Comparison of ENCODE assay signal across 14 cellular contexts in the genomic region with DNA sequence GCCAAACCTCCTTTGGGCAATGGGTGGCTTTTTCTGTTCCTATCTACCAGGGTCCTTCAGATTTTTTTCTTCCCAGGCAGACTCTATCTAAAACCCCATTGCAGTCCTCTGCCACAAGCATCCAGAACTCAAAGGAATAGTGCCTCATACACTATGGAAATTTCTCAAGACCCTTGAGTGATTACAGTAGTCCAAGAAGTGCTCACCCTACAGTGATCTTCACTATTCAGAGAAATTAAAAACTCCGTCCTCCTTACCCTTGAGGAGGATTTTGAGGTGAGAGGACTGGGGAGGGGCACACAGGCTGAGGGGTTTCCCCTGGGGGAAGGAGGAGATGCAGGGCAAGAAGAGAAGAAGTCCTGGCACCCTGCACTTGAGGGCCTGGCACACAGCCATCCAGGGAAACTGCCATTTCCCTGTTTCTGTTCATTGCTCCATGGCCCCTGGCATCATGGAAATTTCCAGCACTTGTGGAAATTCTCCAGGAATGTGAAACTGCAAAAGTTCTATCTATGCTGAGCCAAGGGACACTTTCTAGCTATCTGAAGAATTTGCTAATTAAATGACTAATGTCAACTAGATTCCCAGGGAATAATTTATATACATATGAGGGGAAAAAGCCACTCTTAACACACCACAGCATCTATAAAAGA.
DNase-seq lines count a peak whose midpoint lies in the region; ATAC-seq and TF ChIP-seq lines count a peak whose summit lies in the region.
"Had no signal": no experiment of that assay in that cellular context is flagged by ENCODE, and none has a peak within 500 bp of the region (broad histone marks: within the 10 kb centered on the region; RNA-seq: fewer than 3 reads in every experiment).

No MANE protein-coding gene starts in this region.

- TF ChIP-seq CTCF in MCF 10A (IDR thresholded peaks at IDR 0.05; ENCODE audit: unreplicated experiment) (no peak), mammary epithelial cell (conservative IDR thresholded peaks at IDR 0.05 in 1 of 2, IDR thresholded peaks at IDR 0.05 in 1 of 2; ENCODE audit: extremely low read depth in 1 of 2, insufficient read depth in 1 of 2, low read depth in 1 of 2, low read length in 2 of 2) (no peak), epithelial cell of proximal tubule (conservative IDR thresholded peaks at IDR 0.05; ENCODE audit: low read depth, low read length) (no peak)

- no peaks in the 10 kb centered on the region for H3K27me3 ChIP-seq in mammary epithelial cell (ENCODE audit: insufficient read depth, low read length)

- POLR2A ChIA-PET in MCF 10A (lab: Yijun Ruan, JAX) = interaction anchor here (0.9 kb wide), 1 partner anchor 23 kb away, joined by 3 read pairs; no protein-coding TSS in a partner anchor

- no peak overlapping the region for H3K27ac Mint-ChIP-seq in MCF 10A (ENCODE audit: low read depth, unreplicated experiment)

- H3K9ac ChIP-seq in mammary epithelial cell (ENCODE audit: insufficient read depth, low read length) = no peak overlapping the region

- ATAC-seq in GM19035 (IDR thresholded peaks at IDR 0.05; ENCODE audit: unreplicated experiment) = no peak
- ATAC-seq in HG02938 (IDR thresholded peaks at IDR 0.05; ENCODE audit: unreplicated experiment) = no peak
- ATAC-seq in GM19351 (IDR thresholded peaks at IDR 0.05; ENCODE audit: unreplicated experiment) = no peak
- no peak for ATAC-seq in GM21528 (IDR thresholded peaks at IDR 0.05; ENCODE audit: low FRiP score, unreplicated experiment)
- ATAC-seq: psoas muscle had no signal

- BruUV-seq in MCF 10A (replicated peaks; lab: Mats Ljungman, UMichigan) (no TSS peak), mammary epithelial cell (replicated peaks; lab: Mats Ljungman, UMichigan) (no TSS peak)

- dilution Hi-C loops in mammary epithelial cell (cut with HindIII; ENCODE audit: low sequenced_read_pairs) = loop anchor here (5.0 kb wide), 1 partner anchor 47 kb away; no protein-coding TSS in a partner anchor

- H3K9me3 ChIP-seq in mammary epithelial cell (replicated peaks; ENCODE audit: insufficient read depth, low read length) = no peaks in the 10 kb centered on the region
- H3K9me3 ChIP-seq: psoas muscle had no signal

- in situ Hi-C loops in mammary epithelial cell (cut with MboI; ENCODE audit: low sequenced_read_pairs in 2 of 2) = loop anchor here in 1 of 2 donors (25.0 kb wide), 1 partner anchor 333 kb away; no protein-coding TSS in a partner anchor

- intact Hi-C loops in MCF 10A (cut with micrococcal nuclease) = no loop called here
- intact Hi-C loops in mammary epithelial cell (cut with micrococcal nuclease) = no loop called here

- H3K36me3 ChIP-seq in mammary epithelial cell (ENCODE audit: insufficient read depth, low read length) = no peaks in the 10 kb centered on the region

- no peaks in the 10 kb centered on the region for H3K27me3 Mint-ChIP-seq in MCF 10A (ENCODE audit: insufficient read depth, unreplicated experiment)

- peak; percentile 47 for DNase-seq in MCF 10A (ENCODE audit: unreplicated experiment)
- DNase-seq in mammary epithelial cell = no peak
- peak; percentile 41 for DNase-seq in epithelial cell of proximal tubule (ENCODE audit: low read depth)
- DNase-seq in medulla oblongata (ENCODE audit: extremely low spot score) = peak; percentile 29
- DNase-seq: activated CD8-positive, alpha-beta memory T cell treated with anti-CD3 and anti-CD28 coated beads, Interleukin-2, amount 50 U/mL, for 48 hours; amniotic stem cell; effector CD8-positive, alpha-beta T cell; NCI-H524; SIG-M5 had no signal

- no peaks in the 10 kb centered on the region for H3K79me2 ChIP-seq in mammary epithelial cell (ENCODE audit: insufficient read depth, low read length)

- H3K4me1 ChIP-seq in mammary epithelial cell (ENCODE audit: insufficient read depth, low read length) = no peaks in the 10 kb centered on the region
- H3K4me1 ChIP-seq: psoas muscle had no signal

- H3K4me3 ChIP-seq in mammary epithelial cell (replicated peaks in 1 of 3; ENCODE audit: insufficient read depth in 1 of 3, low read depth in 2 of 3, low read length in 3 of 3) = no peak overlapping the region
- H3K4me3 ChIP-seq in epithelial cell of proximal tubule (ENCODE audit: low read depth, low read length) = no peak overlapping the region
- H3K4me3 ChIP-seq: psoas muscle had no signal

- no peak overlapping the region for H3K4me3 Mint-ChIP-seq in MCF 10A (ENCODE audit: unreplicated experiment)

- H3K9me3 Mint-ChIP-seq in MCF 10A (ENCODE audit: unreplicated experiment) = no peaks in the 10 kb centered on the region

- peaks cover 6% of the 10 kb centered on the region for H3K4me1 Mint-ChIP-seq in MCF 10A (ENCODE audit: insufficient read depth, unreplicated experiment)

- no peak overlapping the region for H3K4me2 ChIP-seq in mammary epithelial cell (ENCODE audit: insufficient read depth, low read depth, low read length)

- H2AFZ ChIP-seq in mammary epithelial cell (ENCODE audit: low read depth, low read length) = no peak overlapping the region

- H4K20me1 ChIP-seq in mammary epithelial cell (ENCODE audit: insufficient read depth, low read length) = no peaks in the 10 kb centered on the region

- H3K36me3 Mint-ChIP-seq in MCF 10A (ENCODE audit: insufficient read depth, unreplicated experiment) = no peaks in the 10 kb centered on the region

- 89% methylated on average over 1 of the region's 1 CpG for WGBS in mammary epithelial cell (ENCODE audit: low coverage, missing lambda C conversion rate)

- CTCF ChIA-PET in MCF 10A (lab: Yijun Ruan, JAX) = interaction anchor here (0.6 kb wide), 1 partner anchor 19 kb away, joined by 3 read pairs; no protein-coding TSS in a partner anchor
- CTCF ChIA-PET in mammary epithelial cell (lab: Charles Lee; ENCODE audit: low non-redundant PET) = no interaction called here

- H3K27ac ChIP-seq in mammary epithelial cell (ENCODE audit: insufficient read depth, low read depth, low read length) = no peak overlapping the region
- H3K27ac ChIP-seq: psoas muscle had no signal
